In genomic region chr3:78204977-78205376, GRCh38 we compare ENCODE assay signal across 11 cellular contexts.
DNase-seq lines count a peak whose midpoint lies in the region; ATAC-seq and TF ChIP-seq lines count a peak whose summit lies in the region.
"Had no signal": no experiment of that assay in that cellular context is flagged by ENCODE, and none has a peak within 500 bp of the region (broad histone marks: within the 10 kb centered on the region; RNA-seq: fewer than 3 reads in every experiment).

No MANE protein-coding gene starts in this region.

- CTCF ChIA-PET in Caco-2 (lab: Charles Lee), result no interaction called here

- no peaks in the 10 kb centered on the region for H3K9me3 Mint-ChIP-seq in Caco-2 (ENCODE audit: unreplicated experiment)
- H3K9me3 Mint-ChIP-seq: dendritic cell treated with granulocyte-macrophage colony-stimulating factor and Interleukin-4, amounts not matched to agents 40 ng/mL and 50 ng/mL, for 4 days had no signal

- POLR2A ChIA-PET in Caco-2 (lab: Charles Lee), result no interaction called here

- WGBS in mesenchymal stem cell, result 6% methylated on average over 3 of the region's 5 CpGs

- no peak overlapping the region for H3K9ac ChIP-seq in mesenchymal stem cell (ENCODE audit: low read length)

- no peak overlapping the region for H4K8ac ChIP-seq in mesenchymal stem cell (ENCODE audit: low read length)

- ATAC-seq in GM21825 (IDR thresholded peaks at IDR 0.05; ENCODE audit: unreplicated experiment) (no peak), GM18907 (IDR thresholded peaks at IDR 0.05; ENCODE audit: unreplicated experiment) (no peak), HG02852 (IDR thresholded peaks at IDR 0.05; ENCODE audit: unreplicated experiment) (no peak)

- DNase-seq in COLO829 (ENCODE audit: low spot score) (peak; percentile 28), astrocyte of the hippocampus (ENCODE audit: low read depth, low spot score) (peak; percentile 91), mesenchymal stem cell (peak; percentile 74), Caco-2 (no peak)
- DNase-seq: activated CD4-positive, alpha-beta T cell treated with anti-CD3 and anti-CD28 coated beads for 48 hours; NCI-H1436 treated with DMSO at 0.1 percent for 48 hours had no signal

- H3K36me3 ChIP-seq in mesenchymal stem cell (ENCODE audit: control insufficient read depth in 1 of 2, insufficient read depth in 2 of 2, low read depth in 1 of 2, low read length in 2 of 2) (no peaks in the 10 kb centered on the region), Caco-2 (ENCODE audit: control insufficient read depth, insufficient read depth, low read length) (no peaks in the 10 kb centered on the region)

- no peak overlapping the region for H2BK12ac ChIP-seq in mesenchymal stem cell (ENCODE audit: low read length in 2 of 2)

- no peak overlapping the region for H3K18ac ChIP-seq in mesenchymal stem cell (ENCODE audit: low read depth in 1 of 2, low read length in 2 of 2)

- TF ChIP-seq RAD21 in Ishikawa (IDR thresholded peaks at IDR 0.05; ENCODE audit: low read depth), result peak; percentile 37

- BruUV-seq in Caco-2 (replicated peaks; lab: Mats Ljungman, UMichigan), result no TSS peak

- no peak overlapping the region for H3K27ac ChIP-seq in mesenchymal stem cell (ENCODE audit: low read length, poor library complexity, severe bottlenecking)

- H3K36me3 Mint-ChIP-seq in Caco-2 (ENCODE audit: insufficient read depth, unreplicated experiment), result no peaks in the 10 kb centered on the region

- H3K4me1 ChIP-seq in mesenchymal stem cell (ENCODE audit: control insufficient read depth, insufficient read depth, low read depth, low read length) (no peaks in the 10 kb centered on the region), Caco-2 (no peaks in the 10 kb centered on the region)

- H2BK15ac ChIP-seq in mesenchymal stem cell (ENCODE audit: low read depth, poor library complexity, severe bottlenecking), result no peak overlapping the region

- TF ChIP-seq CTCF in Caco-2 (IDR thresholded peaks at IDR 0.05; ENCODE audit: insufficient read depth in 1 of 2, low read depth in 1 of 2, low read length in 1 of 2, severe bottlenecking in 1 of 2, unreplicated experiment in 1 of 2), result no peak

- no peaks in the 10 kb centered on the region for H3K4me1 Mint-ChIP-seq in Caco-2 (ENCODE audit: low read depth, unreplicated experiment)

- no peak overlapping the region for H3K23ac ChIP-seq in mesenchymal stem cell (ENCODE audit: low read length in 2 of 2)

- no peak overlapping the region for H2AFZ ChIP-seq in mesenchymal stem cell (ENCODE audit: low read depth, low read length)

- no peaks in the 10 kb centered on the region for H3K79me1 ChIP-seq in mesenchymal stem cell (replicated peaks; ENCODE audit: low read length, poor library complexity, severe bottlenecking)

- no peak overlapping the region for H4K91ac ChIP-seq in mesenchymal stem cell (ENCODE audit: low read length)

- H3K27me3 Mint-ChIP-seq in Caco-2 (ENCODE audit: insufficient read depth, unreplicated experiment), result no peaks in the 10 kb centered on the region
- H3K27me3 Mint-ChIP-seq: dendritic cell treated with granulocyte-macrophage colony-stimulating factor and Interleukin-4, amounts not matched to agents 40 ng/mL and 50 ng/mL, for 4 days had no signal

- H3K9me3 ChIP-seq in mesenchymal stem cell (ENCODE audit: control insufficient read depth, low read length) (no peaks in the 10 kb centered on the region), Caco-2 (no peaks in the 10 kb centered on the region)

- peak overlapping the region; percentile 35 for H3K4me2 ChIP-seq in mesenchymal stem cell (ENCODE audit: low read length, poor library complexity, severe bottlenecking)

- H3K27me3 ChIP-seq in mesenchymal stem cell (ENCODE audit: control insufficient read depth in 1 of 2, insufficient read depth in 1 of 2, low read length in 2 of 2), result no peaks in the 10 kb centered on the region
- no peaks in the 10 kb centered on the region for H3K27me3 ChIP-seq in Caco-2 (replicated peaks; ENCODE audit: control insufficient read depth, insufficient read depth, low read length)

- no peak overlapping the region for H3K4ac ChIP-seq in mesenchymal stem cell (ENCODE audit: low read depth in 1 of 2, low read length in 2 of 2)

- intact Hi-C loops in Caco-2 (cut with micrococcal nuclease; ENCODE audit: unreplicated experiment), result no loop called here

- no peak overlapping the region for H2BK120ac ChIP-seq in mesenchymal stem cell (ENCODE audit: low read depth, low read length)

- no peak overlapping the region for H2AK5ac ChIP-seq in mesenchymal stem cell (ENCODE audit: low read length, severe bottlenecking)

- H3K14ac ChIP-seq in mesenchymal stem cell (ENCODE audit: low read length in 2 of 2), result no peak overlapping the region

- no peak overlapping the region for H3K4me3 Mint-ChIP-seq in Caco-2 (ENCODE audit: unreplicated experiment)
- H3K4me3 Mint-ChIP-seq: dendritic cell treated with granulocyte-macrophage colony-stimulating factor and Interleukin-4, amounts not matched to agents 40 ng/mL and 50 ng/mL, for 4 days had no signal

- H2BK5ac ChIP-seq in mesenchymal stem cell (ENCODE audit: low read depth, low read length, poor library complexity, severe bottlenecking), result no peak overlapping the region

- TF ChIP-seq EP300 in Ishikawa (IDR thresholded peaks at IDR 0.05; ENCODE audit: borderline replicate concordance), result no peak

- H3K27ac Mint-ChIP-seq in Caco-2 (ENCODE audit: unreplicated experiment), result no peak overlapping the region
- H3K27ac Mint-ChIP-seq: dendritic cell treated with granulocyte-macrophage colony-stimulating factor and Interleukin-4, amounts not matched to agents 40 ng/mL and 50 ng/mL, for 4 days had no signal

- H3K4me3 ChIP-seq in mesenchymal stem cell (ENCODE audit: insufficient read depth in 1 of 2, low read depth in 1 of 2, low read length in 2 of 2), result no peak overlapping the region
- H3K4me3 ChIP-seq in Caco-2 (ENCODE audit: low read depth, low read length), result no peak overlapping the region

TF ChIP-seq in Ishikawa, 13 proteins besides CTCF, POLR2A, EP300 and RAD21:
- TF ChIP-seq EGR1 (IDR thresholded peaks at IDR 0.05), result no peak
- TF ChIP-seq FOXM1 (IDR thresholded peaks at IDR 0.05; ENCODE audit: borderline replicate concordance, low read depth), result no peak
- TF ChIP-seq ZBTB7A (IDR thresholded peaks at IDR 0.05; ENCODE audit: low read depth), result no peak
- TF ChIP-seq TEAD4 (IDR thresholded peaks at IDR 0.05), result no peak

Comparison
In these comparisons a context has a peak if more than half of its experiments do, and no peak if none do; other contexts are left out.
1. DNase-seq: peak in COLO829 (single experiment), astrocyte of the hippocampus (single experiment) and mesenchymal stem cell (single experiment); none in Caco-2 (0 of 2).